8 cellular contexts compared by ENCODE assay signal in genomic region chr6:93417421-93417996, GRCh38. TPM values are rescaled to one million over a fixed set of nuclear protein-coding genes. Genes with fewer than 3 reads are reported as not detected.
A peak's percentile ranks its signal among the peaks of the same experiment; 100 is the strongest.
DNase-seq lines count a peak whose midpoint lies in the region; ATAC-seq and TF ChIP-seq lines count a peak whose summit lies in the region.

No MANE protein-coding gene starts in this region.

- no peaks in the 10 kb centered on the region for H3K79me2 ChIP-seq in OCI-LY7 (ENCODE audit: insufficient read depth, low read depth, low read length)

- POLR2A ChIA-PET in activated CD4-positive, alpha-beta T cell treated with anti-CD3 and anti-CD28 coated beads for 36 hours (lab: Charles Lee), result no interaction called here
- POLR2A ChIA-PET in OCI-LY7 (lab: Charles Lee), result no interaction called here

- no peak for TF ChIP-seq CTCF in OCI-LY7 (conservative IDR thresholded peaks at IDR 0.05; ENCODE audit: low read length)

- peak overlapping the region; percentile 19 for H3K4me3 Mint-ChIP-seq in activated CD4-positive, alpha-beta T cell treated with anti-CD3 and anti-CD28 coated beads for 36 hours
- peak overlapping the region; percentile 55 for H3K4me3 Mint-ChIP-seq in T-helper 17 cell
- H3K4me3 Mint-ChIP-seq in stimulated activated naive CD8-positive, alpha-beta T cell treated with anti-CD3 and anti-CD28 coated beads, Interleukin-15, amount 100 ng/mL, for 72 hours, result peak overlapping the region; percentile 36 to 65

- H3K36me3 ChIP-seq in OCI-LY7 (ENCODE audit: insufficient read depth, low read length), result no peaks in the 10 kb centered on the region

- H3K27ac ChIP-seq in OCI-LY7 (ENCODE audit: low read depth, low read length, poor library complexity, severe bottlenecking), result no peak overlapping the region

- H4K20me1 ChIP-seq in OCI-LY7 (ENCODE audit: insufficient read depth, low read length), result no peaks in the 10 kb centered on the region

- peaks cover 12% of the 10 kb centered on the region for H3K4me1 Mint-ChIP-seq in activated CD4-positive, alpha-beta T cell treated with anti-CD3 and anti-CD28 coated beads for 36 hours
- peaks cover 2% of the 10 kb centered on the region for H3K4me1 Mint-ChIP-seq in T-helper 17 cell
- peaks cover 24% of the 10 kb centered on the region for H3K4me1 Mint-ChIP-seq in stimulated activated naive CD8-positive, alpha-beta T cell treated with anti-CD3 and anti-CD28 coated beads, Interleukin-15, amount 100 ng/mL, for 72 hours

- no peaks in the 10 kb centered on the region for H3K36me3 Mint-ChIP-seq in activated CD4-positive, alpha-beta T cell treated with anti-CD3 and anti-CD28 coated beads for 36 hours (ENCODE audit: low read depth)
- peaks cover 3% of the 10 kb centered on the region for H3K36me3 Mint-ChIP-seq in T-helper 17 cell (ENCODE audit: low read depth)

- no peak overlapping the region for H3K27ac Mint-ChIP-seq in activated CD4-positive, alpha-beta T cell treated with anti-CD3 and anti-CD28 coated beads for 36 hours
- no peak overlapping the region for H3K27ac Mint-ChIP-seq in T-helper 17 cell
- H3K27ac Mint-ChIP-seq in stimulated activated naive CD8-positive, alpha-beta T cell treated with anti-CD3 and anti-CD28 coated beads, Interleukin-15, amount 100 ng/mL, for 72 hours, result no peak overlapping the region

- H3K9me3 ChIP-seq in T-helper 17 cell (ENCODE audit: control insufficient read depth, low read length, poor library complexity, severe bottlenecking) (no peaks in the 10 kb centered on the region), OCI-LY7 (ENCODE audit: low read length) (no peaks in the 10 kb centered on the region)

- peaks cover 41% of the 10 kb centered on the region for H3K27me3 Mint-ChIP-seq in activated CD4-positive, alpha-beta T cell treated with anti-CD3 and anti-CD28 coated beads for 36 hours
- peaks cover 44% of the 10 kb centered on the region for H3K27me3 Mint-ChIP-seq in T-helper 17 cell
- H3K27me3 Mint-ChIP-seq in stimulated activated naive CD8-positive, alpha-beta T cell treated with anti-CD3 and anti-CD28 coated beads, Interleukin-15, amount 100 ng/mL, for 72 hours, result peaks cover 57% of the 10 kb centered on the region

- no peaks in the 10 kb centered on the region for H3K9me3 Mint-ChIP-seq in activated CD4-positive, alpha-beta T cell treated with anti-CD3 and anti-CD28 coated beads for 36 hours (ENCODE audit: low read depth)
- H3K9me3 Mint-ChIP-seq in stimulated activated naive CD8-positive, alpha-beta T cell treated with anti-CD3 and anti-CD28 coated beads, Interleukin-15, amount 100 ng/mL, for 72 hours, result no peaks in the 10 kb centered on the region

- H3K4me1 ChIP-seq in OCI-LY7 (ENCODE audit: insufficient read depth, low read length, poor library complexity, severe bottlenecking), result no peaks in the 10 kb centered on the region

- no peaks in the 10 kb centered on the region for H3K9me2 ChIP-seq in OCI-LY7 (ENCODE audit: insufficient read depth, low read length)

- H3K4me3 ChIP-seq in iPS-11a (ENCODE audit: low read depth, low read length) (peak overlapping the region; percentile 86), OCI-LY7 (ENCODE audit: low read depth, low read length, poor library complexity, severe bottlenecking) (no peak overlapping the region)

- intact Hi-C loops in activated CD4-positive, alpha-beta T cell treated with anti-CD3 and anti-CD28 coated beads for 36 hours (cut with DNase I, micrococcal nuclease), result no loop called here
- intact Hi-C loops in OCI-LY7 (cut with micrococcal nuclease; ENCODE audit: unreplicated experiment), result no loop called here

- no peak overlapping the region for H3K4me2 ChIP-seq in OCI-LY7 (ENCODE audit: low read length)

- no peak overlapping the region for H2AFZ ChIP-seq in OCI-LY7 (ENCODE audit: low read length)

- no peak for ATAC-seq in activated CD4-positive, alpha-beta T cell treated with anti-CD3 and anti-CD28 coated beads for 36 hours
- ATAC-seq in T-helper 17 cell, result no peak
- no peak for ATAC-seq in stimulated activated naive CD8-positive, alpha-beta T cell treated with anti-CD3 and anti-CD28 coated beads, Interleukin-15, amount 100 ng/mL, for 72 hours
- no peak for ATAC-seq in HG02798 (IDR thresholded peaks at IDR 0.05; ENCODE audit: poor library complexity, unreplicated experiment)
- ATAC-seq in HG02763 (IDR thresholded peaks at IDR 0.05; ENCODE audit: unreplicated experiment), result no peak

- BruUV-seq in OCI-LY7 (replicated peaks; lab: Mats Ljungman, UMichigan), result no TSS peak

- peak; percentile 3 for DNase-seq in activated CD4-positive, alpha-beta T cell treated with anti-CD3 and anti-CD28 coated beads for 36 hours
- DNase-seq in activated CD4-positive, alpha-beta T cell treated with anti-CD3 and anti-CD28 coated beads for 1 hour, result no peak
- no peak for DNase-seq in T-helper 17 cell
- DNase-seq in stimulated activated naive CD8-positive, alpha-beta T cell treated with anti-CD3 and anti-CD28 coated beads, Interleukin-15, amount 100 ng/mL, for 72 hours, result no peak
- DNase-seq in OCI-LY7 (ENCODE audit: low spot score), result no peak

- CTCF ChIA-PET in activated CD4-positive, alpha-beta T cell treated with anti-CD3 and anti-CD28 coated beads for 36 hours (lab: Charles Lee), result interaction anchor here (0.6 to 0.7 kb wide), 2 partner anchors 9 to 1241 kb away, joined by 3 read pairs; no protein-coding TSS in a partner anchor
- CTCF ChIA-PET in OCI-LY7 (lab: Charles Lee; ENCODE audit: unreplicated experiment), result no interaction called here

RNA-seq across cellular contexts. Expression of gene EPHA7, which starts 1.9 kb away (rescaled TPM):
- not detected for total RNA-seq in activated CD4-positive, alpha-beta T cell treated with anti-CD3 and anti-CD28 coated beads for 36 hours
- total RNA-seq in T-helper 17 cell (not detected), OCI-LY7 (2022) (not detected in 2 replicates)
- total RNA-seq in OCI-LY7 (2014; rRNA removed; shearing (Covaris generic)), result not detected in 2 replicates
